17 cellular contexts compared by ENCODE assay signal in the genomic region with DNA sequence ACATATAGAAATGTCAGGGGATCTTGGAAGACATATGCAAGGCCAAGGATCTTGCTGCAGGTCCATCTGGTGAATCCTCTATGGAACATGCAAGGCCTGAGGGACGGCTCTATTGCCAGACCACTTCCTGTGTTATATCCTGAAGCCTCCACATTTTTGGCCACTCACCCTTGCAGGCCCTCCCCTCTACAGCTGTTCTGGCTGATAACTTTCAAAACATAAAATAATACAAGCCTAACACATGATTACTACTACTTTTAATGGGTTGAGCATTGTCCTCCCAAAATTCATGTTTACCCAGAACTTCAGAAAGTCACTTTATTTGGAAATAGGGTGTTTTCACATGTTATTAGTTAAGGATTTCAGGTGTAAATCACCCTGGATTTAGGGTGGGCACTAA. TPM values are rescaled to one million over a fixed set of nuclear protein-coding genes. Genes with fewer than 3 reads are reported as not detected.
DNase-seq lines count a peak whose midpoint lies in the region; TF ChIP-seq lines count a peak whose summit lies in the region.
"Had no signal": no experiment of that assay in that cellular context is flagged by ENCODE, and none has a peak within 500 bp of the region (broad histone marks: within the 10 kb centered on the region; RNA-seq: fewer than 3 reads in every experiment).

No MANE protein-coding gene starts in this region.

- H3K27me3 ChIP-seq in osteoblast (ENCODE audit: insufficient read depth, low read length) = no peaks in the 10 kb centered on the region
- H3K27me3 ChIP-seq: BLaER1 had no signal

- no peak overlapping the region for H3K4me3 ChIP-seq in osteoblast (ENCODE audit: insufficient read depth, low read length)
- H3K4me3 ChIP-seq: BLaER1 had no signal

- no peaks in the 10 kb centered on the region for H3K9me3 ChIP-seq in osteoblast (ENCODE audit: low read depth, low read length)
- H3K9me3 ChIP-seq: BLaER1 had no signal

- H3K79me2 ChIP-seq in osteoblast (ENCODE audit: insufficient read depth, low read length) = no peaks in the 10 kb centered on the region

- peak overlapping the region; percentile 49 for H2AFZ ChIP-seq in osteoblast (ENCODE audit: low read length)

- H3K4me1 ChIP-seq in osteoblast (ENCODE audit: insufficient read depth, low read length) = no peaks in the 10 kb centered on the region
- H3K4me1 ChIP-seq: BLaER1 had no signal

- H3K4me2 ChIP-seq in osteoblast (ENCODE audit: insufficient read depth, low read length) = no peak overlapping the region
- H3K4me2 ChIP-seq: BLaER1 had no signal

- no peaks in the 10 kb centered on the region for H3K36me3 ChIP-seq in osteoblast (ENCODE audit: insufficient read depth, low read length)
- H3K36me3 ChIP-seq: BLaER1 had no signal

- TF ChIP-seq POLR2A in erythroblast (IDR thresholded peaks at IDR 0.05; ENCODE audit: low read length) = no peak

- no peaks in the 10 kb centered on the region for H4K20me1 ChIP-seq in osteoblast (ENCODE audit: insufficient read depth, low read length)
- H4K20me1 ChIP-seq: BLaER1 had no signal

- H3K27ac ChIP-seq in osteoblast (ENCODE audit: low read depth, low read length) = no peak overlapping the region
- H3K27ac ChIP-seq: BLaER1 had no signal

- TF ChIP-seq CTCF in osteoblast (IDR thresholded peaks at IDR 0.05; ENCODE audit: extremely low read depth, low read depth, low read length) = no peak

- peak; percentile 9 for DNase-seq in HCEC 1CT
- DNase-seq in OCI-M1 (lab: John Stamatoyannopoulos, UW) = peak; percentile 61
- peak; percentile 7 to 30 for DNase-seq in erythroblast (lab: John Stamatoyannopoulos, UW)
- DNase-seq in osteoblast (ENCODE audit: insufficient read length, low spot score, missing footprints) = no peak
- DNase-seq in NCI-H1694 (lab: John Stamatoyannopoulos, UW) = no peak
- DNase-seq in GM19238 (ENCODE audit: insufficient read length, low spot score) = no peak
- DNase-seq in middle frontal gyrus (ENCODE audit: extremely low spot score, low spot score) = no peak
- DNase-seq: CD8-positive, alpha-beta memory T cell; DMS 273 treated with DMSO at 0.1 percent for 48 hours; NCI-H1092 treated with DMSO at 0.1 percent for 48 hours; NCI-H1694 treated with DMSO at 0.1 percent for 48 hours; NCI-H2171; NCI-H446 treated with DMSO at 0.1 percent for 48 hours; NCI-H774; SHP77 treated with DMSO at 0.1 percent for 48 hours; SW 1271 had no signal

RNA-seq across cellular contexts. Expression of a gene that starts 18.5 kb away (rescaled TPM):
- 33.7 and 43.6 TPM in 2 replicates for total RNA-seq in osteoblast

Comparison
In these comparisons a context has a peak if more than half of its experiments do, and no peak if none do; other contexts are left out.
1. DNase-seq: peak in HCEC 1CT (single experiment), OCI-M1 (single experiment) and erythroblast (2 of 2); none in osteoblast (single experiment), NCI-H1694 (single experiment), GM19238 (single experiment) and middle frontal gyrus (single experiment).